In the genomic region with DNA sequence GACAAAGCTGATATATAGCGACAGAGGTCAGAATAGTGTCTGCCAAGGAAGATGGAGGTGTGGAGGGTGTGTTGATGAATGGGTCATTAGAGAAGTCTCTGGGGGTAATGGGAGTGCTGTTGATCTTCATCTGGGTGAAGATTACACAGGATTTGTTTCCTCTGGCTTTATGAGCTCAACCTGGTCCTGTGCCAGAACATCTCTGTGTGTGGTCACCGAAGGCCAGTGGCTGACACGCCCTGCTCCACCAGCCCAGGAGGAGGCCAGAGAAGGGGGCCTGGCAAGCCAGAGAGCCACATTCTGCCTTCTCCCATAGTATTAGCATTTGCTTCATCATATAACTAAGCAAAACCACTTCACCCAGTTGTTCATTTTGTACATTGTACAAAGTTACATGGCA, we compare ENCODE assay signal across 22 cellular contexts.
A peak's percentile ranks its signal among the peaks of the same experiment; 100 is the strongest.
DNase-seq lines count a peak whose midpoint lies in the region; ATAC-seq and TF ChIP-seq lines count a peak whose summit lies in the region.
"Had no signal": no experiment of that assay in that cellular context is flagged by ENCODE, and none has a peak within 500 bp of the region (broad histone marks: within the 10 kb centered on the region; RNA-seq: fewer than 3 reads in every experiment).

No MANE protein-coding gene starts in this region.

- TF ChIP-seq CTCF in psoas muscle (IDR thresholded peaks at IDR 0.05): no peak

- H3K4me1 ChIP-seq in psoas muscle (no peaks in the 10 kb centered on the region), mesenchymal stem cell (ENCODE audit: control insufficient read depth, insufficient read depth, low read depth, low read length) (no peaks in the 10 kb centered on the region)
- H3K4me1 ChIP-seq: ascending aorta, gastrocnemius medialis, HAP-1, Peyer's patch had no signal

- no peaks in the 10 kb centered on the region for H3K79me1 ChIP-seq in mesenchymal stem cell (replicated peaks; ENCODE audit: low read length, poor library complexity, severe bottlenecking)

- no peak overlapping the region for H3K14ac ChIP-seq in mesenchymal stem cell (ENCODE audit: low read length in 2 of 2)

- no peak overlapping the region for H3K9ac ChIP-seq in mesenchymal stem cell (ENCODE audit: low read length)

- H3K4me3 ChIP-seq in psoas muscle (no peak overlapping the region), mesenchymal stem cell (ENCODE audit: insufficient read depth in 1 of 2, low read depth in 1 of 2, low read length in 2 of 2) (no peak overlapping the region)
- H3K4me3 ChIP-seq: ascending aorta, gastrocnemius medialis, HAP-1, MG63, Peyer's patch had no signal

- H2BK5ac ChIP-seq in mesenchymal stem cell (ENCODE audit: low read depth, low read length, poor library complexity, severe bottlenecking): no peak overlapping the region

- no peak overlapping the region for H3K4me2 ChIP-seq in mesenchymal stem cell (ENCODE audit: low read length, poor library complexity, severe bottlenecking)

- H3K36me3 ChIP-seq in psoas muscle (ENCODE audit: insufficient read depth in 1 of 2, low read depth in 1 of 2) (no peaks in the 10 kb centered on the region), mesenchymal stem cell (ENCODE audit: control insufficient read depth in 1 of 2, insufficient read depth in 2 of 2, low read depth in 1 of 2, low read length in 2 of 2) (no peaks in the 10 kb centered on the region)
- H3K36me3 ChIP-seq: ascending aorta, gastrocnemius medialis, HAP-1, MG63, Peyer's patch, WERI-Rb-1 had no signal

- 34 to 42% (median 38%) methylated on average over 3 of the region's 3 CpGs for WGBS in psoas muscle, 3 donors
- 89% methylated on average over 3 of the region's 3 CpGs for WGBS in mesenchymal stem cell

- H4K91ac ChIP-seq in mesenchymal stem cell (ENCODE audit: low read length): no peak overlapping the region

- H3K18ac ChIP-seq in mesenchymal stem cell (ENCODE audit: low read depth in 1 of 2, low read length in 2 of 2): no peak overlapping the region

- DNase-seq in NCI-H69 (lab: John Stamatoyannopoulos, UW) (peak; percentile 47), T1000 (lab: John Stamatoyannopoulos, UW) (peak; percentile 24), kidney glomerular epithelial cell (lab: John Stamatoyannopoulos, UW) (peak; percentile 31), sciatic nerve (ENCODE audit: low spot score) (peak; percentile 72), psoas muscle (no peak), mesenchymal stem cell (no peak)
- DNase-seq: activated CD4-positive, alpha-beta T cell treated with anti-CD3 and anti-CD28 coated beads, Interleukin-2, amount 10 ng/mL, durations not matched to agents 7 days and 5 days; activated CD8-positive, alpha-beta memory T cell treated with anti-CD3 and anti-CD28 coated beads, Interleukin-2, amount 10 ng/mL, durations not matched to agents 7 days and 5 days; CD4-positive, CD25-positive, alpha-beta regulatory T cell; gastrocnemius medialis; left cardiac atrium; MG63; NCI-H146; Peyer's patch; small intestine; stimulated activated CD4-positive, alpha-beta T cell treated with anti-CD3 and anti-CD28 coated beads, Interleukin-2, amount 100 ng/mL, for 48 hours; stimulated activated naive CD4-positive, alpha-beta T cell; T-helper 17 cell; WERI-Rb-1 had no signal

- intact Hi-C loops in sciatic nerve (cut with DNase I) (no loop called here), psoas muscle (cut with DNase I) (no loop called here)

- H2AK5ac ChIP-seq in mesenchymal stem cell (ENCODE audit: low read length, severe bottlenecking): no peak overlapping the region

- no peak overlapping the region for H4K8ac ChIP-seq in mesenchymal stem cell (ENCODE audit: low read length)

- H3K27ac ChIP-seq in psoas muscle: no peak overlapping the region
- H3K27ac ChIP-seq in mesenchymal stem cell (ENCODE audit: low read length, poor library complexity, severe bottlenecking): no peak overlapping the region
- H3K27ac ChIP-seq: ascending aorta, gastrocnemius medialis, Peyer's patch, WERI-Rb-1 had no signal

- H3K4ac ChIP-seq in mesenchymal stem cell (ENCODE audit: low read depth in 1 of 2, low read length in 2 of 2): no peak overlapping the region

- H2BK120ac ChIP-seq in mesenchymal stem cell (ENCODE audit: low read depth, low read length): no peak overlapping the region

- no peak overlapping the region for H2AFZ ChIP-seq in mesenchymal stem cell (ENCODE audit: low read depth, low read length)

- H3K9me3 ChIP-seq in psoas muscle (no peaks in the 10 kb centered on the region), mesenchymal stem cell (ENCODE audit: control insufficient read depth, low read length) (peaks cover 11% of the 10 kb centered on the region)
- H3K9me3 ChIP-seq: ascending aorta, gastrocnemius medialis, HAP-1, MG63, Peyer's patch had no signal

- ATAC-seq in sciatic nerve (peak; percentile 91), GM21515 (IDR thresholded peaks at IDR 0.05; ENCODE audit: unreplicated experiment) (no peak), psoas muscle (no peak)
- ATAC-seq: activated CD8-positive, alpha-beta memory T cell treated with anti-CD3 and anti-CD28 coated beads, Interleukin-2, amount 10 ng/mL, durations not matched to agents 7 days and 5 days; gastrocnemius medialis; left cardiac atrium; T-helper 17 cell had no signal

- H3K27me3 ChIP-seq in psoas muscle (ENCODE audit: insufficient read depth in 3 of 3, low read length in 2 of 3): no peaks in the 10 kb centered on the region
- peaks cover 14 to 20% of the 10 kb centered on the region in 2 experiments for H3K27me3 ChIP-seq in mesenchymal stem cell (ENCODE audit: control insufficient read depth in 1 of 2, insufficient read depth in 1 of 2, low read length in 2 of 2)
- H3K27me3 ChIP-seq: ascending aorta, gastrocnemius medialis, MG63, Peyer's patch had no signal

- H3K23ac ChIP-seq in mesenchymal stem cell (ENCODE audit: low read length in 2 of 2): no peak overlapping the region

- no peak overlapping the region for H2BK12ac ChIP-seq in mesenchymal stem cell (ENCODE audit: low read length in 2 of 2)

- no peak overlapping the region for H2BK15ac ChIP-seq in mesenchymal stem cell (ENCODE audit: low read depth, poor library complexity, severe bottlenecking)

Comparison
In these comparisons a context has a peak if more than half of its experiments do, and no peak if none do; other contexts are left out.
1. DNase-seq: peak in NCI-H69 (single experiment), T1000 (single experiment), kidney glomerular epithelial cell (single experiment) and sciatic nerve (single experiment); none in psoas muscle (0 of 2) and mesenchymal stem cell (single experiment).